15 cellular contexts compared by ENCODE assay signal in genomic region chr2:79935046-79935729, GRCh38.
"Had no signal": no experiment of that assay in that cellular context is flagged by ENCODE, and none has a peak within 500 bp of the region (broad histone marks: within the 10 kb centered on the region; RNA-seq: fewer than 3 reads in every experiment).

No MANE protein-coding gene starts in this region.

- H3K4me1 Mint-ChIP-seq: activated naive CD8-positive, alpha-beta T cell treated with anti-CD3 and anti-CD28 coated beads, Interleukin-2, amount 50 U/mL, for 24 hours; stimulated activated effector memory CD8-positive, alpha-beta T cell treated with anti-CD3 and anti-CD28 coated beads, Interleukin-12 subunit alpha, Interleukin-12 subunit beta, amount 100 ng/mL, for 72 hours had no signal

- DNase-seq: activated effector memory CD4-positive, alpha-beta T cell treated with anti-CD3 and anti-CD28 coated beads, Interleukin-2, amount 50 U/mL, for 16 hours; activated naive CD4-positive, alpha-beta T cell treated with anti-CD3 and anti-CD28 coated beads, Interleukin-2, amount 50 U/mL, for 16 hours; effector CD8-positive, alpha-beta T cell; left ventricle myocardium superior; tibial artery had no signal

- ATAC-seq: activated naive CD8-positive, alpha-beta T cell treated with anti-CD3 and anti-CD28 coated beads, Interleukin-2, amount 50 U/mL, for 24 hours; natural killer cell treated with Interleukin-12 subunit alpha and Interleukin-12 subunit beta and Interleukin-15 and Interleukin-18, amount 100 ng/mL, for 72 hours; stimulated activated effector memory CD8-positive, alpha-beta T cell treated with anti-CD3 and anti-CD28 coated beads, Interleukin-12 subunit alpha, Interleukin-12 subunit beta, amount 100 ng/mL, for 72 hours; stimulated activated naive CD8-positive, alpha-beta T cell treated with anti-CD3 and anti-CD28 coated beads, Interleukin-15, amount 100 ng/mL, for 72 hours had no signal

- H3K4me3 ChIP-seq: body of pancreas, pancreas, tibial artery had no signal

- H3K9me3 Mint-ChIP-seq: activated CD4-positive, alpha-beta memory T cell treated with anti-CD3 and anti-CD28 coated beads for 36 hours; activated naive CD8-positive, alpha-beta T cell treated with anti-CD3 and anti-CD28 coated beads, Interleukin-2, amount 50 U/mL, for 24 hours; dendritic cell treated with granulocyte-macrophage colony-stimulating factor and Interleukin-4, amounts not matched to agents 40 ng/mL and 50 ng/mL, for 4 days; natural killer cell treated with Interleukin-12 subunit alpha and Interleukin-12 subunit beta and Interleukin-15 and Interleukin-18, amount 100 ng/mL, for 72 hours; stimulated activated naive CD8-positive, alpha-beta T cell treated with anti-CD3 and anti-CD28 coated beads, Interleukin-15, amount 100 ng/mL, for 72 hours had no signal

- H3K36me3 ChIP-seq: neutrophil, pancreas, tibial artery had no signal

- H3K4me3 Mint-ChIP-seq: activated CD4-positive, alpha-beta memory T cell treated with anti-CD3 and anti-CD28 coated beads for 36 hours; activated naive CD8-positive, alpha-beta T cell treated with anti-CD3 and anti-CD28 coated beads, Interleukin-2, amount 50 U/mL, for 24 hours; dendritic cell treated with granulocyte-macrophage colony-stimulating factor and Interleukin-4, amounts not matched to agents 40 ng/mL and 50 ng/mL, for 4 days; natural killer cell treated with Interleukin-12 subunit alpha and Interleukin-12 subunit beta and Interleukin-15 and Interleukin-18, amount 100 ng/mL, for 72 hours; stimulated activated effector memory CD8-positive, alpha-beta T cell treated with anti-CD3 and anti-CD28 coated beads, Interleukin-12 subunit alpha, Interleukin-12 subunit beta, amount 100 ng/mL, for 72 hours; stimulated activated naive CD8-positive, alpha-beta T cell treated with anti-CD3 and anti-CD28 coated beads, Interleukin-15, amount 100 ng/mL, for 72 hours had no signal

- H3K4me1 ChIP-seq: foreskin keratinocyte had no signal

- H3K27me3 Mint-ChIP-seq: activated CD4-positive, alpha-beta memory T cell treated with anti-CD3 and anti-CD28 coated beads for 36 hours; natural killer cell treated with Interleukin-12 subunit alpha and Interleukin-12 subunit beta and Interleukin-15 and Interleukin-18, amount 100 ng/mL, for 72 hours had no signal

- H3K9me3 ChIP-seq: body of pancreas, neutrophil, pancreas, tibial artery had no signal

- H3K27ac ChIP-seq: body of pancreas, foreskin keratinocyte, neutrophil, pancreas, tibial artery had no signal

- H3K27me3 ChIP-seq: body of pancreas, foreskin keratinocyte, pancreas had no signal

- H3K27ac Mint-ChIP-seq: activated CD4-positive, alpha-beta memory T cell treated with anti-CD3 and anti-CD28 coated beads for 36 hours; activated naive CD8-positive, alpha-beta T cell treated with anti-CD3 and anti-CD28 coated beads, Interleukin-2, amount 50 U/mL, for 24 hours; dendritic cell treated with granulocyte-macrophage colony-stimulating factor and Interleukin-4, amounts not matched to agents 40 ng/mL and 50 ng/mL, for 4 days; natural killer cell treated with Interleukin-12 subunit alpha and Interleukin-12 subunit beta and Interleukin-15 and Interleukin-18, amount 100 ng/mL, for 72 hours; stimulated activated effector memory CD8-positive, alpha-beta T cell treated with anti-CD3 and anti-CD28 coated beads, Interleukin-12 subunit alpha, Interleukin-12 subunit beta, amount 100 ng/mL, for 72 hours; stimulated activated naive CD8-positive, alpha-beta T cell treated with anti-CD3 and anti-CD28 coated beads, Interleukin-15, amount 100 ng/mL, for 72 hours had no signal

- H3K36me3 Mint-ChIP-seq: activated CD4-positive, alpha-beta memory T cell treated with anti-CD3 and anti-CD28 coated beads for 36 hours; natural killer cell treated with Interleukin-12 subunit alpha and Interleukin-12 subunit beta and Interleukin-15 and Interleukin-18, amount 100 ng/mL, for 72 hours; stimulated activated effector memory CD8-positive, alpha-beta T cell treated with anti-CD3 and anti-CD28 coated beads, Interleukin-12 subunit alpha, Interleukin-12 subunit beta, amount 100 ng/mL, for 72 hours had no signal
